11 cellular contexts compared by ENCODE assay signal in genomic region chr10:6299234-6299633, GRCh38.
DNase-seq lines count a peak whose midpoint lies in the region; TF ChIP-seq lines count a peak whose summit lies in the region.
"Had no signal": no experiment of that assay in that cellular context is flagged by ENCODE, and none has a peak within 500 bp of the region (broad histone marks: within the 10 kb centered on the region; RNA-seq: fewer than 3 reads in every experiment).

No MANE protein-coding gene starts in this region.

- H3K27ac ChIP-seq in BLaER1 treated with 17β-estradiol and CSF1 and Interleukin-3, amounts not matched to agents 10 nM and 100 nM = peak overlapping the region in 10 of 11 experiments; percentile 54 to 92 (median 69); a peak in 20 of 22 replicates
- no peak overlapping the region for H3K27ac ChIP-seq in adrenal gland
- H3K27ac ChIP-seq: brain microvascular endothelial cell had no signal

- peak overlapping the region; percentile 72 to 87 (median 78) for H3K4me2 ChIP-seq in BLaER1 treated with 17β-estradiol and CSF1 and Interleukin-3, amounts not matched to agents 10 nM and 100 nM

- H3K9me3 ChIP-seq in BLaER1 treated with 17β-estradiol and CSF1 and Interleukin-3, amounts not matched to agents 10 nM and 100 nM (replicated peaks in 1 of 11) = peaks cover 5 to 16% (median 8%) of the 10 kb centered on the region in 11 experiments; a peak in 16 of 22 replicates
- H3K9me3 ChIP-seq in adrenal gland (replicated peaks in 1 of 3) = no peaks in the 10 kb centered on the region

- TF ChIP-seq POLR2A in adrenal gland (IDR thresholded peaks at IDR 0.05) (no peak), lower leg skin (IDR thresholded peaks at IDR 0.05) (no peak)

- no peaks in the 10 kb centered on the region for H3K27me3 ChIP-seq in BLaER1 treated with 17β-estradiol and CSF1 and Interleukin-3, amounts not matched to agents 10 nM and 100 nM
- H3K27me3 ChIP-seq in adrenal gland = no peaks in the 10 kb centered on the region
- H3K27me3 ChIP-seq: brain microvascular endothelial cell had no signal

- WGBS in adrenal gland, 4 donors = 40 to 61% (median 55%) methylated on average over 9 to 11 of the region's 11 CpGs
- WGBS in lower leg skin, 2 donors = 58 to 62% methylated on average over 11 of the region's 11 CpGs

- H3K4me1 ChIP-seq in BLaER1 treated with 17β-estradiol and CSF1 and Interleukin-3, amounts not matched to agents 10 nM and 100 nM = peaks cover 29 to 84% (median 44%) of the 10 kb centered on the region in 10 experiments
- no peaks in the 10 kb centered on the region for H3K4me1 ChIP-seq in adrenal gland (replicated peaks in 1 of 2)

- peak overlapping the region in 5 of 11 experiments; percentile 41 to 78 (median 64); a peak in 7 of 22 replicates for H3K9ac ChIP-seq in BLaER1 treated with 17β-estradiol and CSF1 and Interleukin-3, amounts not matched to agents 10 nM and 100 nM

- DNase-seq in HT1080 (ENCODE audit: low read depth) (peak; percentile 85), adrenal gland (peak; percentile 32 to 77 (median 57)), lower leg skin (ENCODE audit: low spot score in 2 of 2) (peak; percentile 78 to 84), GDM1 (lab: John Stamatoyannopoulos, UW) (no peak), NCI-H2107 (lab: John Stamatoyannopoulos, UW) (no peak), cortex of kidney (lab: John Stamatoyannopoulos, UW) (no peak), globus pallidus (ENCODE audit: low spot score) (no peak)
- DNase-seq: brain microvascular endothelial cell, naive B cell, NCI-H524 had no signal

- no peak overlapping the region for H3K4me3 ChIP-seq in BLaER1 treated with 17β-estradiol and CSF1 and Interleukin-3, amounts not matched to agents 10 nM and 100 nM
- H3K4me3 ChIP-seq in adrenal gland (no peak overlapping the region), lower leg skin (ENCODE audit: low read depth, poor library complexity, severe bottlenecking) (no peak overlapping the region)

- intact Hi-C loops in adrenal gland (cut with DNase I) (no loop called here), lower leg skin (cut with DNase I; ENCODE audit: low total_unique reads) (no loop called here)

- TF ChIP-seq CTCF in adrenal gland (IDR thresholded peaks at IDR 0.05) = no peak
- TF ChIP-seq CTCF in lower leg skin (IDR thresholded peaks at IDR 0.05) = peak in 1 of 3 donors; percentile 43

- H3K36me3 ChIP-seq in BLaER1 treated with 17β-estradiol and CSF1 and Interleukin-3, amounts not matched to agents 10 nM and 100 nM = peaks cover 0 to 3% (median 0%) of the 10 kb centered on the region in 11 experiments; a peak in 4 of 22 replicates
- no peaks in the 10 kb centered on the region for H3K36me3 ChIP-seq in adrenal gland (replicated peaks in 1 of 2)
- H3K36me3 ChIP-seq: brain microvascular endothelial cell had no signal

- no peaks in the 10 kb centered on the region for H4K20me1 ChIP-seq in BLaER1 treated with 17β-estradiol and CSF1 and Interleukin-3, amounts not matched to agents 10 nM and 100 nM

Comparison
In these comparisons a context has a peak if more than half of its experiments do, and no peak if none do; other contexts are left out.
1. H3K27ac ChIP-seq: peak in BLaER1 treated with 17β-estradiol and CSF1 and Interleukin-3, amounts not matched to agents 10 nM and 100 nM (10 of 11); none in adrenal gland (0 of 5).
2. DNase-seq: peak in HT1080 (single experiment), adrenal gland (7 of 7) and lower leg skin (2 of 2); none in GDM1 (single experiment), NCI-H2107 (single experiment), cortex of kidney (single experiment) and globus pallidus (single experiment).